Comparison of ENCODE assay signal across 20 cellular contexts in the genomic region with DNA sequence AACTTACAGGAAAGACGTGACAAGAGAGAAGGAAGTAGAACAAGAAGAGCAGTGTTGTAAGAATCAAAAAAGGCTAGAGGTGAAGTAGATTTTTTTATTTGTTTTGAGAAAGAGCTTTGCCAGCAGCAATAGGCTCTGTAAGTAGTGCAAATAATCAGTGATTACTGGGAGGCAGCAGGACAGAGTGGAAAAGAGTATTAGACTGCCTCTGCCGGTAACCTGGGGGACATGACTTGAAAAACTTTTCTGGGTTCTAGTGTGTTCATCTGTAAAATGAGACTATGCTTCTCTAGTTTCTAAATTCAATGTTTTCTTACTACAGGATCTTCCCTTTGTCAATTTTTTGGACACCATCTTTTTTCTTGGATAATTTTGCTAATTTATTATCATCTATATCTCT. TPM values are rescaled to one million over a fixed set of nuclear protein-coding genes. Genes with fewer than 3 reads are reported as not detected.
DNase-seq lines count a peak whose midpoint lies in the region; ATAC-seq and TF ChIP-seq lines count a peak whose summit lies in the region.
"Had no signal": no experiment of that assay in that cellular context is flagged by ENCODE, and none has a peak within 500 bp of the region (broad histone marks: within the 10 kb centered on the region; RNA-seq: fewer than 3 reads in every experiment).

No MANE protein-coding gene starts in this region.

- intact Hi-C loops in mucosa of descending colon (cut with DNase I, micrococcal nuclease) = no loop called here

- TF ChIP-seq CTCF in GM12865 (IDR thresholded peaks at IDR 0.05; ENCODE audit: insufficient read depth, low read depth, low read length, missing control alignments) (no peak), LNCaP clone FGC (IDR thresholded peaks at IDR 0.05; ENCODE audit: control insufficient read depth, extremely low read depth, insufficient read depth) (peak; percentile 28; the same call in 1 of the 2 replicates), WI38 (IDR thresholded peaks at IDR 0.05; ENCODE audit: low read depth, low read length) (0 out of 2 replicates have a peak, but pooled peaks have one; percentile 13), mucosa of descending colon (IDR thresholded peaks at IDR 0.05) (no peak)

- no peaks in the 10 kb centered on the region for H3K36me3 ChIP-seq in mucosa of descending colon (ENCODE audit: low read depth)
- H3K36me3 ChIP-seq: Peyer's patch, tibial artery had no signal

- no peaks in the 10 kb centered on the region for H3K9me3 ChIP-seq in mucosa of descending colon
- H3K9me3 ChIP-seq: Peyer's patch, psoas muscle, tibial artery had no signal

- peak; percentile 8 for DNase-seq in GM12865 (ENCODE audit: low read depth)
- peak; percentile 25 for DNase-seq in LNCaP clone FGC (ENCODE audit: low read depth)
- no peak for DNase-seq in mucosa of descending colon
- no peak for DNase-seq in SHP77 treated with DMSO at 0.1 percent for 48 hours (lab: John Stamatoyannopoulos, UW)
- no peak for DNase-seq in Ammon's horn (ENCODE audit: low spot score)
- DNase-seq in LoVo (ENCODE audit: low spot score) = no peak
- DNase-seq: activated CD4-positive, alpha-beta T cell treated with anti-CD3 and anti-CD28 coated beads, Interleukin-2, amount 50 U/mL, for 48 hours; activated naive CD4-positive, alpha-beta T cell treated with anti-CD3 and anti-CD28 coated beads, Interleukin-2, amount 10 ng/mL, durations not matched to agents 7 days and 5 days; cortex of kidney; glutamatergic neuron; natural killer cell; NCI-H1694; NCI-H446 treated with DMSO at 0.1 percent for 48 hours; Peyer's patch; psoas muscle; tibial artery had no signal

- H3K4me3 ChIP-seq in GM12865 (ENCODE audit: low read depth, low read length) (no peak overlapping the region), LNCaP clone FGC (ENCODE audit: low read depth, low read length) (no peak overlapping the region), WI38 (ENCODE audit: low read depth, low read length) (no peak overlapping the region), mucosa of descending colon (no peak overlapping the region)
- H3K4me3 ChIP-seq: Peyer's patch, psoas muscle, tibial artery had no signal

- ATAC-seq in mucosa of descending colon (peak; percentile 57), GM19395 (IDR thresholded peaks at IDR 0.05; ENCODE audit: unreplicated experiment) (no peak)
- ATAC-seq: natural killer cell; psoas muscle; SK-N-SH treated with all-trans-retinoic acid at 6 μM for 48 hours; stimulated activated effector memory CD8-positive, alpha-beta T cell treated with anti-CD3 and anti-CD28 coated beads, Interleukin-12 subunit alpha, Interleukin-12 subunit beta, amount 100 ng/mL, for 72 hours had no signal

- no peaks in the 10 kb centered on the region for H3K4me1 ChIP-seq in mucosa of descending colon (ENCODE audit: low read depth)
- H3K4me1 ChIP-seq: Peyer's patch, psoas muscle, tibial artery had no signal

RNA-seq across cellular contexts. Expression of a gene that starts 5.8 kb away (rescaled TPM):
- total RNA-seq in mucosa of descending colon = 1 to 10 TPM; 2.9 to 4.6 (median 3.4) TPM

Comparison
In these comparisons a context has a peak if more than half of its experiments do, and no peak if none do; other contexts are left out.
1. DNase-seq: peak in GM12865 (single experiment) and LNCaP clone FGC (single experiment); none in mucosa of descending colon (0 of 3), SHP77 treated with DMSO at 0.1 percent for 48 hours (single experiment), Ammon's horn (single experiment) and LoVo (single experiment).
2. CTCF ChIP-seq: peak in LNCaP clone FGC (single experiment) and WI38 (single experiment); none in GM12865 (single experiment) and mucosa of descending colon (single experiment).